ENCODE assay signal across 10 cellular contexts in genomic region chr5:98940586-98940985, GRCh38. TPM values are rescaled to one million over a fixed set of nuclear protein-coding genes. Genes with fewer than 3 reads are reported as not detected.
A peak's percentile ranks its signal among the peaks of the same experiment; 100 is the strongest.
DNase-seq lines count a peak whose midpoint lies in the region; ATAC-seq and TF ChIP-seq lines count a peak whose summit lies in the region.
"Had no signal": no experiment of that assay in that cellular context is flagged by ENCODE, and none has a peak within 500 bp of the region (broad histone marks: within the 10 kb centered on the region; RNA-seq: fewer than 3 reads in every experiment).

No MANE protein-coding gene starts in this region.

- TF ChIP-seq POLR2A in suprapubic skin (IDR thresholded peaks at IDR 0.05) = no peak

- no peak overlapping the region for H3K4me3 Mint-ChIP-seq in T-cell

- H3K27me3 ChIP-seq in neutrophil = no peaks in the 10 kb centered on the region
- H3K27me3 ChIP-seq in suprapubic skin = no peaks in the 10 kb centered on the region

- TF ChIP-seq EP300 in suprapubic skin (IDR thresholded peaks at IDR 0.05) = no peak

- H3K4me1 ChIP-seq in neutrophil (ENCODE audit: control insufficient read depth in 1 of 2, insufficient read depth in 1 of 2, low read depth in 1 of 2, low read length in 1 of 2) = peaks cover 42 to 50% of the 10 kb centered on the region in 2 experiments
- peaks cover 31% of the 10 kb centered on the region for H3K4me1 ChIP-seq in suprapubic skin

- H3K27me3 Mint-ChIP-seq in T-cell = no peaks in the 10 kb centered on the region

- TF ChIP-seq CTCF in neutrophil (IDR thresholded peaks at IDR 0.05) (no peak), suprapubic skin (IDR thresholded peaks at IDR 0.05) (no peak)

- no peaks in the 10 kb centered on the region for H3K36me3 Mint-ChIP-seq in T-cell

- no peaks in the 10 kb centered on the region for H3K9me3 ChIP-seq in neutrophil
- H3K9me3 ChIP-seq in suprapubic skin = no peaks in the 10 kb centered on the region

- H3K36me3 ChIP-seq in neutrophil (peaks cover 4% of the 10 kb centered on the region), suprapubic skin (no peaks in the 10 kb centered on the region)

- H3K4me1 Mint-ChIP-seq in T-cell = peaks cover 35 to 69% (median 60%) of the 10 kb centered on the region in 3 donors

- peak overlapping the region in 1 of 2 experiments; percentile 31 for H3K4me3 ChIP-seq in neutrophil (ENCODE audit: low read depth in 1 of 2, low read length in 1 of 2)
- H3K4me3 ChIP-seq in suprapubic skin = no peak overlapping the region

- ATAC-seq in T-cell (replicated peaks in 1 of 4) = no peak
- ATAC-seq in GM18907 (IDR thresholded peaks at IDR 0.05; ENCODE audit: unreplicated experiment) = no peak
- ATAC-seq in GM19463 (IDR thresholded peaks at IDR 0.05; ENCODE audit: unreplicated experiment) = no peak

- POLR2A ChIA-PET in T-cell (lab: Charles Lee) = no interaction called here

- peak overlapping the region; percentile 86 for H3K27ac ChIP-seq in neutrophil
- no peak overlapping the region for H3K27ac ChIP-seq in suprapubic skin

- CTCF ChIA-PET in T-cell (lab: Charles Lee) = interaction anchor here (1.2 to 1.8 kb wide), 2 partner anchors 20 to 120 kb away, joined by 3 read pairs; no protein-coding TSS in a partner anchor

- H3K27ac Mint-ChIP-seq in T-cell = peak overlapping the region; percentile 56 to 65

- WGBS in suprapubic skin = 33% methylated on average over 2 of the region's 2 CpGs

- H3K9me3 Mint-ChIP-seq in T-cell = no peaks in the 10 kb centered on the region

- DNase-seq in GM03348 (ENCODE audit: low spot score) (peak; percentile 50), T-cell (no peak), globus pallidus (ENCODE audit: low spot score) (peak; percentile 54), suprapubic skin (ENCODE audit: low spot score in 2 of 2) (no peak)
- DNase-seq: DND-41, NCI-H1105 treated with DMSO at 0.1 percent for 48 hours, T1000 had no signal

RNA-seq across cellular contexts. Expression of gene CHD1, which starts 11.8 kb away (rescaled TPM):
- total RNA-seq in T-cell (100 to 1,000 TPM in 2 of 5 donors, 10 to 100 TPM in 3; 61.5 to 150 (median 64.9) TPM), suprapubic skin (10 to 100 TPM; 39.8 to 70.6 (median 54.1) TPM)

Comparison
In these comparisons a context has a peak if more than half of its experiments do, and no peak if none do; other contexts are left out.
1. DNase-seq: peak in GM03348 (single experiment) and globus pallidus (single experiment); none in T-cell (0 of 34) and suprapubic skin (0 of 2).